In the genomic region with DNA sequence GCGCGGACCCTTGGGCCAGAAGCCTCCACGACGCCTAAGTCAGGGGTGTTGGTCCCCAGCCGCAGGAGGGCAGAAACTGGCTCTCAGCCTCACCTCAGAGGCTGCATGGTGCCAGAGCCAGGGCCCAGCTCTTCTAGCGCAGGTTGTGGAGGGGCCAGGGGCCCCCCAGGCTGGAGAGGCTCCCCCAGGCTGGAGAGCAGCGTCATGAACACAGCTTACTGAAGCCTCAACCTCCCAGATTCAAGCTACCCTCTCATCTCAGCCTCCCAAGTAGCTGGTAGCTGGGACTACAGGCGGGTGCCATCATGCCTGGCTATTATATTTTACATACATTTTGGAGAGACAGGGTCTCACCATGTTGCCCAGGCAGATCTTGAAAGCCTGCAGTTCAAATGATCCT, we compare ENCODE assay signal across 6 cellular contexts.
DNase-seq lines count a peak whose midpoint lies in the region; ATAC-seq and TF ChIP-seq lines count a peak whose summit lies in the region.
"Not testable (repeated sequence)": the region's sequence is repeated elsewhere in the genome, so short reads cannot be mapped to it uniquely, and the experiment has no call there.

No MANE protein-coding gene starts in this region.

- H3K36me3 ChIP-seq in RWPE2 (ENCODE audit: low read depth); lower lobe of right lung; spleen: not testable (repeated sequence)

- not testable (repeated sequence) for H3K27me3 Mint-ChIP-seq in chondrocyte (ENCODE audit: low read depth); natural killer cell treated with Interleukin-12 subunit alpha and Interleukin-12 subunit beta and Interleukin-15 and Interleukin-18, amount 100 ng/mL, for 72 hours

- not testable (repeated sequence) for ATAC-seq in RWPE2 (ENCODE audit: low read depth); left ventricle myocardium superior; natural killer cell treated with Interleukin-12 subunit alpha and Interleukin-12 subunit beta and Interleukin-15 and Interleukin-18, amount 100 ng/mL, for 72 hours
- peak; percentile 36 to 40 for ATAC-seq in lower lobe of right lung

- not testable (repeated sequence) for H3K4me1 ChIP-seq in RWPE2 (ENCODE audit: insufficient read depth, poor library complexity, severe bottlenecking); lower lobe of right lung; spleen

- not testable (repeated sequence) for H3K9me3 ChIP-seq in RWPE2 (ENCODE audit: severe bottlenecking); lower lobe of right lung; spleen

- not testable (repeated sequence) for H3K27ac Mint-ChIP-seq in chondrocyte (ENCODE audit: unreplicated experiment); natural killer cell treated with Interleukin-12 subunit alpha and Interleukin-12 subunit beta and Interleukin-15 and Interleukin-18, amount 100 ng/mL, for 72 hours

- DNase-seq in RWPE2 (ENCODE audit: low spot score) = peak; percentile 3
- DNase-seq in chondrocyte (ENCODE audit: low spot score) = peak; percentile 59
- DNase-seq in left ventricle myocardium superior = peak; percentile 12
- DNase-seq in lower lobe of right lung = not testable (repeated sequence)
- peak; percentile 22 for DNase-seq in natural killer cell treated with Interleukin-12 subunit alpha and Interleukin-12 subunit beta and Interleukin-15 and Interleukin-18, amount 100 ng/mL, for 72 hours (ENCODE audit: low spot score)
- peak; percentile 61 for DNase-seq in spleen

- TF ChIP-seq CTCF in RWPE2 (IDR thresholded peaks at IDR 0.05; ENCODE audit: poor library complexity, severe bottlenecking); chondrocyte (IDR thresholded peaks at IDR 0.05); lower lobe of right lung (IDR thresholded peaks at IDR 0.05); spleen (IDR thresholded peaks at IDR 0.05 in 8 of 11, conservative IDR thresholded peaks at IDR 0.05 in 3 of 11): not testable (repeated sequence)

- H3K4me3 Mint-ChIP-seq in chondrocyte (ENCODE audit: unreplicated experiment); natural killer cell treated with Interleukin-12 subunit alpha and Interleukin-12 subunit beta and Interleukin-15 and Interleukin-18, amount 100 ng/mL, for 72 hours: not testable (repeated sequence)

- H3K27me3 ChIP-seq in RWPE2 (ENCODE audit: insufficient read depth, poor library complexity, severe bottlenecking); lower lobe of right lung (ENCODE audit: low read depth); spleen (replicated peaks in 1 of 7): not testable (repeated sequence)

- H3K36me3 Mint-ChIP-seq in chondrocyte (ENCODE audit: low read depth); natural killer cell treated with Interleukin-12 subunit alpha and Interleukin-12 subunit beta and Interleukin-15 and Interleukin-18, amount 100 ng/mL, for 72 hours: not testable (repeated sequence)

- H3K9me3 Mint-ChIP-seq in chondrocyte (ENCODE audit: low read depth); natural killer cell treated with Interleukin-12 subunit alpha and Interleukin-12 subunit beta and Interleukin-15 and Interleukin-18, amount 100 ng/mL, for 72 hours: not testable (repeated sequence)

- WGBS in spleen, 5 donors = 17 to 65% (median 26%) methylated on average over 1 to 3 of the region's 8 CpGs; no CpG with 5 or more reads in 1 of the 5 donors

- intact Hi-C loops in left ventricle myocardium superior (cut with micrococcal nuclease); lower lobe of right lung (cut with DNase I); spleen (cut with DNase I; ENCODE audit: low total_unique reads): not testable (repeated sequence)

- H3K4me1 Mint-ChIP-seq in chondrocyte (ENCODE audit: low read depth); natural killer cell treated with Interleukin-12 subunit alpha and Interleukin-12 subunit beta and Interleukin-15 and Interleukin-18, amount 100 ng/mL, for 72 hours (ENCODE audit: low read depth in 2 of 2): not testable (repeated sequence)

- H3K27ac ChIP-seq in RWPE2 (ENCODE audit: poor library complexity, severe bottlenecking); lower lobe of right lung; spleen: not testable (repeated sequence)

- TF ChIP-seq POLR2A in spleen (IDR thresholded peaks at IDR 0.05) = not testable (repeated sequence)

- not testable (repeated sequence) for H3K4me3 ChIP-seq in RWPE2 (ENCODE audit: severe bottlenecking); lower lobe of right lung; spleen
